Comparison of ENCODE assay signal across 8 cellular contexts in genomic region chr1:150551049-150551783, GRCh38. TPM values are rescaled to one million over a fixed set of nuclear protein-coding genes. Genes with fewer than 3 reads are reported as not detected.
DNase-seq lines count a peak whose midpoint lies in the region; ATAC-seq, FAIRE-seq and TF ChIP-seq lines count a peak whose summit lies in the region.

No MANE protein-coding gene starts in this region.

- H3K27ac Mint-ChIP-seq in osteocyte (ENCODE audit: unreplicated experiment) = peak overlapping the region; percentile 50

- WGBS in esophagus muscularis mucosa = 67% methylated on average over 11 of the region's 11 CpGs

- H3K36me3 Mint-ChIP-seq in osteocyte (ENCODE audit: unreplicated experiment) = peaks cover 2% of the 10 kb centered on the region

- no peak for FAIRE-seq in frontal cortex (lab: Jason Lieb, UNC)

- H3K9me3 ChIP-seq in BLaER1 = no peaks in the 10 kb centered on the region
- no peaks in the 10 kb centered on the region for H3K9me3 ChIP-seq in esophagus muscularis mucosa
- no peaks in the 10 kb centered on the region for H3K9me3 ChIP-seq in mucosa of descending colon

- ATAC-seq in GM19395 (IDR thresholded peaks at IDR 0.05; ENCODE audit: unreplicated experiment) (no peak), mucosa of descending colon (no peak)

- 0 out of 2 replicates have a peak, but pooled peaks cover 4% of the 10 kb centered on the region for H4K20me1 ChIP-seq in BLaER1

- H3K4me3 Mint-ChIP-seq in osteocyte (ENCODE audit: unreplicated experiment) = no peak overlapping the region

- DNase-seq in MV-4-11 (lab: John Stamatoyannopoulos, UW) = peak; percentile 60
- no peak for DNase-seq in esophagus muscularis mucosa (ENCODE audit: extremely low spot score)
- no peak for DNase-seq in osteocyte (ENCODE audit: extremely low spot score, unreplicated experiment)
- no peak for DNase-seq in NCI-H1048 (lab: John Stamatoyannopoulos, UW)
- no peak for DNase-seq in frontal cortex (ENCODE audit: low spot score in 2 of 2)
- DNase-seq in mucosa of descending colon = no peak

- no peaks in the 10 kb centered on the region for H3K36me3 ChIP-seq in BLaER1
- peaks cover 6 to 25% (median 14%) of the 10 kb centered on the region in 4 donors for H3K36me3 ChIP-seq in esophagus muscularis mucosa
- no peaks in the 10 kb centered on the region for H3K36me3 ChIP-seq in mucosa of descending colon (ENCODE audit: low read depth)

- intact Hi-C loops in esophagus muscularis mucosa (cut with DNase I) = loop anchor here (10.0 kb wide), 1 partner anchor 264 kb away; no protein-coding TSS in a partner anchor
- intact Hi-C loops in mucosa of descending colon (cut with DNase I, micrococcal nuclease) = loop anchor here in 1 of 2 donors (10.0 kb wide), 1 partner anchor 74 kb away; the partner anchor contains the start of gene ENSA

- no peak for TF ChIP-seq EP300 in esophagus muscularis mucosa (IDR thresholded peaks at IDR 0.05)

- H3K9me3 Mint-ChIP-seq in osteocyte (ENCODE audit: unreplicated experiment) = no peaks in the 10 kb centered on the region

- H3K4me1 ChIP-seq in BLaER1 (peaks cover 39% of the 10 kb centered on the region), esophagus muscularis mucosa (peaks cover 30 to 79% (median 63%) of the 10 kb centered on the region in 4 donors), mucosa of descending colon (ENCODE audit: low read depth) (peaks cover 13% of the 10 kb centered on the region)

- TF ChIP-seq CTCF in esophagus muscularis mucosa (IDR thresholded peaks at IDR 0.05) (no peak), osteocyte (IDR thresholded peaks at IDR 0.05) (no peak), mucosa of descending colon (IDR thresholded peaks at IDR 0.05) (no peak)

- no peaks in the 10 kb centered on the region for H3K27me3 Mint-ChIP-seq in osteocyte (ENCODE audit: unreplicated experiment)

- peak overlapping the region; percentile 41; the same call in 1 of the 2 replicates for H3K9ac ChIP-seq in BLaER1

- peak overlapping the region; percentile 77 for H3K4me2 ChIP-seq in BLaER1

- no peak for TF ChIP-seq POLR2A in esophagus muscularis mucosa (IDR thresholded peaks at IDR 0.05; ENCODE audit: low read depth)

- H3K27ac ChIP-seq in BLaER1 = peak overlapping the region; percentile 59
- H3K27ac ChIP-seq in esophagus muscularis mucosa (replicated peaks in 1 of 4) = peak overlapping the region; percentile 91 to 96 (median 94)

- H3K4me3 ChIP-seq in BLaER1 (no peak overlapping the region), esophagus muscularis mucosa (peak overlapping the region; percentile 69 to 74 (median 70)), mucosa of descending colon (no peak overlapping the region)

- H3K4me1 Mint-ChIP-seq in osteocyte (ENCODE audit: unreplicated experiment) = peaks cover 29% of the 10 kb centered on the region

- H3K27me3 ChIP-seq in BLaER1 (peaks cover 12% of the 10 kb centered on the region; the same call in 1 of the 2 replicates), esophagus muscularis mucosa (no peaks in the 10 kb centered on the region)

RNA-seq across cellular contexts. Expression of gene ADAMTSL4, which starts 2.0 kb away (rescaled TPM):
- 10 to 100 TPM; 33.6 to 86.1 (median 48.2) TPM for total RNA-seq in esophagus muscularis mucosa
- total RNA-seq in osteocyte = 2.3 and 2.6 TPM in 2 replicates
- total RNA-seq in frontal cortex = under 0.01 TPM
- total RNA-seq in mucosa of descending colon = 10 to 100 TPM in 2 of 3 donors, 1 to 10 TPM in 1; 3.4 to 37.1 (median 10.2) TPM

RNA-seq across cellular contexts. Expression of gene MCL1, which starts 28.2 kb away (rescaled TPM):
- total RNA-seq in esophagus muscularis mucosa = 100 to 1,000 TPM; 192 to 460 (median 255) TPM
- total RNA-seq in osteocyte = 275 and 296 TPM in 2 replicates
- 110 TPM for total RNA-seq in frontal cortex
- total RNA-seq in mucosa of descending colon = 100 to 1,000 TPM; 221 to 258 (median 236) TPM

RNA-seq across cellular contexts. Expression of gene FALEC, which starts 35.7 kb away (rescaled TPM):
- not detected for total RNA-seq in esophagus muscularis mucosa
- not detected in 2 replicates for total RNA-seq in osteocyte
- total RNA-seq in frontal cortex = 0.41 TPM
- not detected for total RNA-seq in mucosa of descending colon

RNA-seq across cellular contexts. Expression of gene ECM1, which starts 43.3 kb away (rescaled TPM):
- total RNA-seq in esophagus muscularis mucosa (10 to 100 TPM; 17.4 to 32.9 (median 18.6) TPM), osteocyte (17.4 and 19.8 TPM in 2 replicates), frontal cortex (0.41 TPM), mucosa of descending colon (10 to 100 TPM in 1 of 3 donors, 1 to 10 TPM in 2; 3.4 to 11.0 (median 8.8) TPM)

Comparison
In these comparisons a context has a peak if more than half of its experiments do, and no peak if none do; other contexts are left out.
1. H3K4me3 ChIP-seq: peak in esophagus muscularis mucosa (4 of 4); none in BLaER1 (single experiment) and mucosa of descending colon (single experiment).